ENCODE assay signal across 2 cellular contexts in genomic region chr11:44033856-44034255, GRCh38.
TF ChIP-seq lines count a peak whose summit lies in the region.

No MANE protein-coding gene starts in this region.

TF ChIP-seq in liver, 16 proteins besides CTCF, POLR2A, EP300 and RAD21:
- no peak for TF ChIP-seq YY1 (IDR thresholded peaks at IDR 0.05)
- no peak for TF ChIP-seq REST (IDR thresholded peaks at IDR 0.05)
- no peak for TF ChIP-seq HNF4G (IDR thresholded peaks at IDR 0.05)
- no peak for TF ChIP-seq ATF3 (IDR thresholded peaks at IDR 0.05)
- no peak for TF ChIP-seq NR2F2 (IDR thresholded peaks at IDR 0.05)
- no peak for TF ChIP-seq HNF4A (conservative IDR thresholded peaks at IDR 0.05)
- TF ChIP-seq ZBTB33 (IDR thresholded peaks at IDR 0.05) = no peak
- no peak for TF ChIP-seq TAF1 (conservative IDR thresholded peaks at IDR 0.05)
- no peak for TF ChIP-seq MAX (IDR thresholded peaks at IDR 0.05)
- no peak for TF ChIP-seq RXRA (IDR thresholded peaks at IDR 0.05)
- no peak for TF ChIP-seq JUND (IDR thresholded peaks at IDR 0.05)
- TF ChIP-seq FOXA2 (IDR thresholded peaks at IDR 0.05) = no peak
- no peak for TF ChIP-seq FOXA1 (IDR thresholded peaks at IDR 0.05)
- TF ChIP-seq GABPA (IDR thresholded peaks at IDR 0.05 in 1 of 2, conservative IDR thresholded peaks at IDR 0.05 in 1 of 2) = no peak
- no peak for TF ChIP-seq SP1 (IDR thresholded peaks at IDR 0.05)
- TF ChIP-seq EGR1 (IDR thresholded peaks at IDR 0.05; ENCODE audit: low read depth in 2 of 2) = no peak

TF ChIP-seq in HepG2, 621 proteins besides CTCF, POLR2A, EP300 and RAD21:
- TF ChIP-seq NR3C1 (CRISPR knock-in tag; IDR thresholded peaks at IDR 0.05) = no peak
- TF ChIP-seq ARNT (IDR thresholded peaks at IDR 0.05) = no peak
- TF ChIP-seq ZBTB7A (CRISPR knock-in tag; IDR thresholded peaks at IDR 0.05) = no peak
- no peak for TF ChIP-seq ZNF773 (CRISPR knock-in tag; IDR thresholded peaks at IDR 0.05; ENCODE audit: borderline replicate concordance)
- TF ChIP-seq CEBPG (CRISPR knock-in tag; IDR thresholded peaks at IDR 0.05) = no peak
- TF ChIP-seq MLLT10 (CRISPR knock-in tag; IDR thresholded peaks at IDR 0.05) = no peak
- no peak for TF ChIP-seq ZBTB10 (CRISPR knock-in tag; IDR thresholded peaks at IDR 0.05; ENCODE audit: borderline replicate concordance)
- no peak for TF ChIP-seq FOXA1 (IDR thresholded peaks at IDR 0.05)
- no peak for TF ChIP-seq FOXA1 (CRISPR knock-in tag; IDR thresholded peaks at IDR 0.05)
- TF ChIP-seq ZBTB42 (CRISPR knock-in tag; IDR thresholded peaks at IDR 0.05) = no peak
- TF ChIP-seq MXD3 (CRISPR knock-in tag; IDR thresholded peaks at IDR 0.05) = no peak
- TF ChIP-seq MAX (IDR thresholded peaks at IDR 0.05) = no peak
- no peak for TF ChIP-seq SUZ12 (IDR thresholded peaks at IDR 0.05; ENCODE audit: low read depth, low read length)
- TF ChIP-seq ATRX (CRISPR knock-in tag; IDR thresholded peaks at IDR 0.05; ENCODE audit: borderline replicate concordance) = no peak
- no peak for TF ChIP-seq MTF1 (CRISPR knock-in tag; IDR thresholded peaks at IDR 0.05)
- no peak for TF ChIP-seq KLF6 (CRISPR knock-in tag; IDR thresholded peaks at IDR 0.05)
- no peak for TF ChIP-seq ZNF777 (CRISPR knock-in tag; IDR thresholded peaks at IDR 0.05)
- no peak for TF ChIP-seq ATAD3A (CRISPR knock-in tag; IDR thresholded peaks at IDR 0.05)
- no peak for TF ChIP-seq ZNF609 (CRISPR knock-in tag; IDR thresholded peaks at IDR 0.05; ENCODE audit: borderline replicate concordance)
- no peak for TF ChIP-seq ZBTB38 (CRISPR knock-in tag; IDR thresholded peaks at IDR 0.05)
- no peak for TF ChIP-seq FOXC1 (CRISPR knock-in tag; IDR thresholded peaks at IDR 0.05; ENCODE audit: borderline replicate concordance)
